ENCODE assay signal across 1 cellular context in genomic region chr2:74149249-74149530, GRCh38.
TF ChIP-seq lines count a peak whose summit lies in the region.

No MANE protein-coding gene starts in this region.

TF ChIP-seq in neural cell, 6 proteins besides CTCF, POLR2A, EP300 and RAD21 (continued from another document):
- TF ChIP-seq, protein P1, sequence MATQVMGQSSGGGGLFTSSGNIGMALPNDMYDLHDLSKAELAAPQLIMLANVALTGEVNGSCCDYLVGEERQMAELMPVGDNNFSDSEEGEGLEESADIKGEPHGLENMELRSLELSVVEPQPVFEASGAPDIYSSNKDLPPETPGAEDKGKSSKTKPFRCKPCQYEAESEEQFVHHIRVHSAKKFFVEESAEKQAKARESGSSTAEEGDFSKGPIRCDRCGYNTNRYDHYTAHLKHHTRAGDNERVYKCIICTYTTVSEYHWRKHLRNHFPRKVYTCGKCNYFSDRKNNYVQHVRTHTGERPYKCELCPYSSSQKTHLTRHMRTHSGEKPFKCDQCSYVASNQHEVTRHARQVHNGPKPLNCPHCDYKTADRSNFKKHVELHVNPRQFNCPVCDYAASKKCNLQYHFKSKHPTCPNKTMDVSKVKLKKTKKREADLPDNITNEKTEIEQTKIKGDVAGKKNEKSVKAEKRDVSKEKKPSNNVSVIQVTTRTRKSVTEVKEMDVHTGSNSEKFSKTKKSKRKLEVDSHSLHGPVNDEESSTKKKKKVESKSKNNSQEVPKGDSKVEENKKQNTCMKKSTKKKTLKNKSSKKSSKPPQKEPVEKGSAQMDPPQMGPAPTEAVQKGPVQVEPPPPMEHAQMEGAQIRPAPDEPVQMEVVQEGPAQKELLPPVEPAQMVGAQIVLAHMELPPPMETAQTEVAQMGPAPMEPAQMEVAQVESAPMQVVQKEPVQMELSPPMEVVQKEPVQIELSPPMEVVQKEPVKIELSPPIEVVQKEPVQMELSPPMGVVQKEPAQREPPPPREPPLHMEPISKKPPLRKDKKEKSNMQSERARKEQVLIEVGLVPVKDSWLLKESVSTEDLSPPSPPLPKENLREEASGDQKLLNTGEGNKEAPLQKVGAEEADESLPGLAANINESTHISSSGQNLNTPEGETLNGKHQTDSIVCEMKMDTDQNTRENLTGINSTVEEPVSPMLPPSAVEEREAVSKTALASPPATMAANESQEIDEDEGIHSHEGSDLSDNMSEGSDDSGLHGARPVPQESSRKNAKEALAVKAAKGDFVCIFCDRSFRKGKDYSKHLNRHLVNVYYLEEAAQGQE (IDR thresholded peaks at IDR 0.05; ENCODE audit: borderline replicate concordance): no peak
- TF ChIP-seq SMC3 (conservative IDR thresholded peaks at IDR 0.05; ENCODE audit: poor library complexity) (no peak), POLR2AphosphoS5 (IDR thresholded peaks at IDR 0.05) (no peak)
TF ChIP-seq in neural cell: peak in this region for 0.
